Comparison of ENCODE assay signal across 8 cellular contexts in the genomic region with DNA sequence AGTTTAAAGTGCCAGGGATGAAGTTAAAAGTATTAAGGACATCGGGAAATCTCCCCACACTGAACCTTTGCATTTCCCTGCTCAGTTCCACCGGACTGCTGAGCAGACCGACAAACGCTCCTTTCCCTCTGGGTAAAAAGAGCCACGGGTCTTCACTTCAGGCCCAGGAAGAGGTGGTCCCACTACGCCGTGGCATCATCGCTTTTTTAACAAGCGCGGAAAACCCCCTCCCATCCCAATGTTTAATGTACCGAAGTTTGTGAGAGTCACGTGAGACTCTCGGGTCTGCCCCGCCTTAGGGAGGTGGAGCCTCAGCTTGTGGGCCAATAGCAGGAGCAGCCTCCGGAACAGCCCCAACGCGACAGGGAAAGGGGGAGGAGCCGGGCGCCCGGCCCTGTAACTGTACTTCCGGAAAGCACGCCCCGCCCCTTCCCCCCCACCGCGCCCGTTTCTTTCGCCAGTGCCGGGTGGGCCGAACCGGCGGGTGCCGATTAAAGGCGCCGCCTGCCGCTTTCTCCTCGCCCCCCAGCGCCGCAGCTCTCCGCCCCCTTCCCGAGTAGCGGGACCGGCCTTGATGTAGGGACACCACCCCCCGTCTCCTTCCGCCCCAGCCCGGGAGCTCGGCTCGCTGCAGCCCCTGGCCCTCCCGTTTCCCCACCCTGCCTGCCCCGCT. TPM values are rescaled to one million over a fixed set of nuclear protein-coding genes. Genes with fewer than 3 reads are reported as not detected.
DNase-seq lines count a peak whose midpoint lies in the region; ATAC-seq, FAIRE-seq and TF ChIP-seq lines count a peak whose summit lies in the region.

No MANE protein-coding gene starts in this region.

- no peak for FAIRE-seq in H54 (lab: Jason Lieb, UNC)

- no peak for TF ChIP-seq CTCF in nephron (IDR thresholded peaks at IDR 0.05; ENCODE audit: unreplicated experiment in 3 of 3)

- peak overlapping the region; percentile 98 to 100 (median 99) for H3K27ac Mint-ChIP-seq in nephron

- peaks cover 18% of the 10 kb centered on the region for H3K4me1 Mint-ChIP-seq in nephron

- H3K9me3 Mint-ChIP-seq in nephron = no peaks in the 10 kb centered on the region

- no peaks in the 10 kb centered on the region for H3K27me3 ChIP-seq in MG63

- peak overlapping the region; percentile 90 to 93 (median 92) for H3K4me3 Mint-ChIP-seq in nephron

- H3K27me3 Mint-ChIP-seq in nephron (ENCODE audit: low read depth) = no peaks in the 10 kb centered on the region

- H3K4me3 ChIP-seq in MG63 = peak overlapping the region; percentile 70

- TF ChIP-seq POLR2A in H54 (IDR thresholded peaks at IDR 0.05; ENCODE audit: low read depth, low read length) = peak; percentile 64

- ATAC-seq in stimulated activated naive CD8-positive, alpha-beta T cell treated with anti-CD3 and anti-CD28 coated beads, Interleukin-15, Interleukin-2, amounts not matched to agents 100 U/mL and 50 U/mL, for 24 hours = peak; percentile 69

- DNase-seq in EL (peak; percentile 98), H54 (ENCODE audit: insufficient read length, low spot score) (peak; percentile 87), MG63 (peak; percentile 98), SHP77 (lab: John Stamatoyannopoulos, UW) (peak; percentile 96 to 97), activated gamma-delta T cell (lab: John Stamatoyannopoulos, UW) (peak; percentile 94), fibroblast of the conjunctiva (ENCODE audit: low read depth) (peak; percentile 97)
- peak; percentile 98 for DNase-seq in stimulated activated naive CD8-positive, alpha-beta T cell treated with anti-CD3 and anti-CD28 coated beads, Interleukin-15, Interleukin-2, amounts not matched to agents 100 U/mL and 50 U/mL, for 24 hours

- peaks cover 20% of the 10 kb centered on the region for H3K36me3 ChIP-seq in MG63

- H3K36me3 Mint-ChIP-seq in nephron (ENCODE audit: low read depth) = peaks cover 9% of the 10 kb centered on the region

- no peaks in the 10 kb centered on the region for H3K9me3 ChIP-seq in MG63

RNA-seq across cellular contexts. Expression of a gene that starts 2.3 kb away (rescaled TPM):
- 27.8 and 40.9 TPM in 2 replicates for total RNA-seq in MG63 (2014; rRNA removed; shearing (Covaris generic); ENCODE audit: low replicate concordance)

Comparison
In these comparisons a context has a peak if more than half of its experiments do, and no peak if none do; other contexts are left out.
1. Peak in every context shown above with its lines: DNase-seq, ATAC-seq and H3K4me3 ChIP-seq.